ENCODE assay signal across 20 cellular contexts in the genomic region with DNA sequence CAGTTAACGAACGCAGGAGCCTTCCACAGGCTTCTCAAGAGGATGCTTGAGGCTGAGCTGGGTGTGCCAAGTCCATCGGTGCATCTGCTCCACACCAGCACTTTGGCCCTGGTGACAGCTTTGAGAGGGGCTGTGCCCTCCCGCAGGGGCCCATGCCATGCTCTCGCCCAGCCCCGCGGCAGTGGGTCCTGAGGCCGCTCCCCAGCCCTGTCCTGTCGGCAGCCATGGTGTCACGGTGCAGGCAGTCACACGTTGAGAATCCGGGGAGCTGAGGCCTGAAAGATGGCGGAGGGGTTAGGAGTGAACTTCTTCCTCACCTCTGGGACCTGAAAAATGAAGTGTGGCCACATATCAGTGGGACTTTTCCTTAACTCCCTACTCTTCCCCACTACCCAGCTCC. TPM values are rescaled to one million over a fixed set of nuclear protein-coding genes. Genes with fewer than 3 reads are reported as not detected.
DNase-seq lines count a peak whose midpoint lies in the region.
"Had no signal": no experiment of that assay in that cellular context is flagged by ENCODE, and none has a peak within 500 bp of the region (broad histone marks: within the 10 kb centered on the region; RNA-seq: fewer than 3 reads in every experiment).

No MANE protein-coding gene starts in this region.

- peak; percentile 54 for DNase-seq in activated effector memory CD4-positive, alpha-beta T cell treated with anti-CD3 and anti-CD28 coated beads, Interleukin-2, amount 50 U/mL, for 16 hours
- DNase-seq in activated effector memory CD4-positive, alpha-beta T cell treated with Interleukin-2 at 50 U/mL for 16 hours: no peak
- DNase-seq in NCI-H524 treated with DMSO at 0.1 percent for 48 hours (lab: John Stamatoyannopoulos, UW) (peak; percentile 96), cerebellum (ENCODE audit: low spot score) (no peak)
- no peak for DNase-seq in activated naive CD4-positive, alpha-beta T cell (lab: John Stamatoyannopoulos, UW)
- DNase-seq: CD8-positive, alpha-beta T cell; GDM1; Kasumi-1; MG63; NCI-H1048; NCI-H1436 treated with DMSO at 0.1 percent for 48 hours; NCI-H2029 treated with DMSO at 0.1 percent for 48 hours; NCI-H510A; PC-9 had no signal

- H3K27ac ChIP-seq in cingulate gyrus (ENCODE audit: low read depth, low read length) (peak overlapping the region; percentile 100), temporal lobe (ENCODE audit: low read depth, low read length) (peak overlapping the region; percentile 99)
- H3K27ac ChIP-seq: A549; BLaER1 treated with 17β-estradiol and CSF1 and Interleukin-3, amounts not matched to agents 10 nM and 100 nM; HL-60; PC-9; RWPE1 had no signal

RNA-seq across cellular contexts. Expression of a gene that starts 8.3 kb away (rescaled TPM):
- total RNA-seq in temporal lobe (5.2 TPM), cerebellum (5.3 TPM)

Comparison
In these comparisons a context has a peak if more than half of its experiments do, and no peak if none do; other contexts are left out.
1. DNase-seq: peak in activated effector memory CD4-positive, alpha-beta T cell treated with anti-CD3 and anti-CD28 coated beads, Interleukin-2, amount 50 U/mL, for 16 hours (single experiment) and NCI-H524 treated with DMSO at 0.1 percent for 48 hours (single experiment); none in activated effector memory CD4-positive, alpha-beta T cell treated with Interleukin-2 at 50 U/mL for 16 hours (single experiment), cerebellum (single experiment) and activated naive CD4-positive, alpha-beta T cell (0 of 4).